Comparison of ENCODE assay signal across 1 cellular context in the genomic region with DNA sequence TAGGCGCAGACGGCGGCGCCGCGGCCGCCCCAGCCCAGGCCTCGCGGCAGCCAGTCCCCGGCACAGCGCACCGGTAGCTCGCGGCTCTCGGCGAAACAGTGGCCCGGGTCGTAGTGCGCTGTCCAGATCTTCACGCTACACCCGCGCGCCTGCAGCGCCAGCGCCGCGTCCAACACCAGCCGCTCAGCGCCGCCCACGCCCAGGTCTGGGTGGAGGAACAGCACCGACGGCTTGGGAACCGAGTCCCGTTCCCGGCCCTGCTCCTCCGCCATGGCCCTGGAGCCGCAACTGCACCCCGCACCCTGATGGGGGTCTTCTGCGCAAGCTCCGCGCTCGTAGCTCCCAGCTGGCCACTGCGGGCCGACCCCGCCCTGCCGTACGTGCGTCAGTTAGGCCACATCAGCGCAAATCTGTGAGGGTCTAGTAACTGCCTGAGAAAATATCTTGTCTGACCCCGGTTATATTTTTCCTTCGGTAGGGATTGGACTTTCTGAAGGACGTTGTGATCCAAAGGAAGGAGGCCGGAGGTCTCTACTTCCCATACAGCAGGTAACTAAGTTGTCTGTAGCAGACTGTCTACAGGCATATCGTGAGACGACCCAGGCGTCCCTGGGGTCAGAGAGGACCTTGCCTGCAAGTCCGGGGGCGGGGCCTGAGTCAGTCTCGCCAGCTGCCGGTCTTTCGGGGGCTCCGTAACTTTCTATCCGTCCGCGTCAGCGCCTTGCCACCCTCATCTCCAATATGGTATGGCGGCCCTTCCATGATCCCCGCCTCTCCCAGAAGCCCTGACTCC.
TF ChIP-seq lines count a peak whose summit lies in the region.

A gene with protein sequence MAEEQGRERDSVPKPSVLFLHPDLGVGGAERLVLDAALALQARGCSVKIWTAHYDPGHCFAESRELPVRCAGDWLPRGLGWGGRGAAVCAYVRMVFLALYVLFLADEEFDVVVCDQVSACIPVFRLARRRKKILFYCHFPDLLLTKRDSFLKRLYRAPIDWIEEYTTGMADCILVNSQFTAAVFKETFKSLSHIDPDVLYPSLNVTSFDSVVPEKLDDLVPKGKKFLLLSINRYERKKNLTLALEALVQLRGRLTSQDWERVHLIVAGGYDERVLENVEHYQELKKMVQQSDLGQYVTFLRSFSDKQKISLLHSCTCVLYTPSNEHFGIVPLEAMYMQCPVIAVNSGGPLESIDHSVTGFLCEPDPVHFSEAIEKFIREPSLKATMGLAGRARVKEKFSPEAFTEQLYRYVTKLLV (minus strand): TSS at position 320 of the 793 bp plus-strand sequence. CDS start 48 bp downstream, at position 272.
A gene (plus strand): TSS at position 660 of the 793 bp plus-strand sequence. CDS start 82 bp downstream, at position 742.

TF ChIP-seq in neural cell, 6 proteins besides CTCF, POLR2A, EP300 and RAD21 (continued from another document):
- TF ChIP-seq POLR2AphosphoS5 (IDR thresholded peaks at IDR 0.05): peak; percentile 92
